Comparison of ENCODE assay signal across 10 cellular contexts in genomic region chr7:43248961-43249807, GRCh38.
DNase-seq lines count a peak whose midpoint lies in the region; ATAC-seq and TF ChIP-seq lines count a peak whose summit lies in the region.
"Had no signal": no experiment of that assay in that cellular context is flagged by ENCODE, and none has a peak within 500 bp of the region (broad histone marks: within the 10 kb centered on the region; RNA-seq: fewer than 3 reads in every experiment).

No MANE protein-coding gene starts in this region.

- H3K27ac Mint-ChIP-seq in GM23338 = peak overlapping the region; percentile 51; the same call in 1 of the 2 replicates

- H3K36me3 ChIP-seq in GM23338 (ENCODE audit: insufficient read depth) (no peaks in the 10 kb centered on the region), SJSA1 (peaks cover 2% of the 10 kb centered on the region; the same call in 1 of the 2 replicates), suprapubic skin (no peaks in the 10 kb centered on the region), left ventricle myocardium inferior (no peaks in the 10 kb centered on the region)
- H3K36me3 ChIP-seq: spleen, tibial artery had no signal

- H3K27me3 ChIP-seq in GM23338 (ENCODE audit: insufficient read depth) (no peaks in the 10 kb centered on the region), SJSA1 (replicated peaks) (no peaks in the 10 kb centered on the region), suprapubic skin (peaks cover 3% of the 10 kb centered on the region), left ventricle myocardium inferior (ENCODE audit: low read depth) (peaks cover 70% of the 10 kb centered on the region)

- H3K36me3 Mint-ChIP-seq in GM23338 (ENCODE audit: low read depth) = no peaks in the 10 kb centered on the region

- ATAC-seq in GM23338 (peak; percentile 47), HG02973 (IDR thresholded peaks at IDR 0.05; ENCODE audit: unreplicated experiment) (no peak)

- H3F3A ChIP-seq in GM23338 (replicated peaks; ENCODE audit: low read depth) = no peaks in the 10 kb centered on the region

- peaks cover 2% of the 10 kb centered on the region for H3K27me3 Mint-ChIP-seq in GM23338 (ENCODE audit: insufficient read depth, low read depth, poor library complexity)

- intact Hi-C loops in left ventricle myocardium inferior (cut with micrococcal nuclease) = no loop called here

- TF ChIP-seq EP300 in suprapubic skin (IDR thresholded peaks at IDR 0.05) = no peak

- peaks cover 6% of the 10 kb centered on the region; the same call in 1 of the 2 replicates for H3K9me2 ChIP-seq in GM23338 (ENCODE audit: insufficient read depth)

- TF ChIP-seq CTCF in GM23338 (conservative IDR thresholded peaks at IDR 0.05; ENCODE audit: low read depth in 2 of 2) (no peak), foreskin fibroblast (IDR thresholded peaks at IDR 0.05; ENCODE audit: low read depth, low read length) (no peak), suprapubic skin (IDR thresholded peaks at IDR 0.05) (no peak), left ventricle myocardium inferior (IDR thresholded peaks at IDR 0.05; ENCODE audit: borderline replicate concordance) (no peak)

- peaks cover 11% of the 10 kb centered on the region for H3K4me1 Mint-ChIP-seq in GM23338

- no peak overlapping the region for H3K4me3 Mint-ChIP-seq in GM23338

- H3K9me3 Mint-ChIP-seq in GM23338 = no peaks in the 10 kb centered on the region

- H4K20me1 ChIP-seq in GM23338 (replicated peaks; ENCODE audit: insufficient read depth) = no peaks in the 10 kb centered on the region

- WGBS in suprapubic skin = 70% methylated on average over 25 of the region's 29 CpGs

- DNase-seq in GM23338 (ENCODE audit: low spot score) = no peak
- DNase-seq in SJSA1 (ENCODE audit: low read depth in 1 of 2, low spot score in 2 of 2) = peak; percentile 83 to 87
- DNase-seq in foreskin fibroblast = peak; percentile 95 to 97
- DNase-seq in suprapubic skin (ENCODE audit: low spot score in 2 of 2) = peak in 1 of 2 donors; percentile 61
- DNase-seq in left ventricle myocardium inferior = no peak
- DNase-seq in NCI-H2107 (lab: John Stamatoyannopoulos, UW) = no peak
- no peak for DNase-seq in epidermal melanocyte (ENCODE audit: insufficient read length, low spot score)
- DNase-seq: spleen, tibial artery had no signal

- no peak overlapping the region for H3K27ac ChIP-seq in GM23338 (ENCODE audit: low read depth)
- H3K27ac ChIP-seq in SJSA1 = peak overlapping the region; percentile 83
- H3K27ac ChIP-seq in suprapubic skin = peak overlapping the region; percentile 41
- H3K27ac ChIP-seq in left ventricle myocardium inferior (replicated peaks) = no peak overlapping the region
- H3K27ac ChIP-seq: spleen, tibial artery had no signal

- H3K79me2 ChIP-seq in GM23338 (replicated peaks; ENCODE audit: insufficient read depth) = no peaks in the 10 kb centered on the region

- H3K4me3 ChIP-seq in GM23338 = no peak overlapping the region
- peak overlapping the region; percentile 49 for H3K4me3 ChIP-seq in SJSA1
- peak overlapping the region; percentile 46 to 57 for H3K4me3 ChIP-seq in foreskin fibroblast (ENCODE audit: low read depth in 1 of 2, low read length in 2 of 2)
- H3K4me3 ChIP-seq in suprapubic skin = peak overlapping the region; percentile 37
- H3K4me3 ChIP-seq in left ventricle myocardium inferior = no peak overlapping the region
- H3K4me3 ChIP-seq: spleen had no signal

- peak overlapping the region; percentile 52; the same call in 1 of the 2 replicates for H2AFZ ChIP-seq in GM23338

- H3K4me1 ChIP-seq in GM23338 (ENCODE audit: insufficient read depth) (peaks cover 3% of the 10 kb centered on the region), SJSA1 (replicated peaks) (peaks cover 27% of the 10 kb centered on the region), suprapubic skin (no peaks in the 10 kb centered on the region), left ventricle myocardium inferior (no peaks in the 10 kb centered on the region)
- H3K4me1 ChIP-seq: spleen, tibial artery had no signal

- TF ChIP-seq POLR2A in suprapubic skin (IDR thresholded peaks at IDR 0.05) = no peak

- H3K9me3 ChIP-seq in SJSA1 (replicated peaks) (no peaks in the 10 kb centered on the region), suprapubic skin (no peaks in the 10 kb centered on the region), left ventricle myocardium inferior (replicated peaks) (no peaks in the 10 kb centered on the region)
- H3K9me3 ChIP-seq: spleen, tibial artery had no signal

- no peak overlapping the region for H3K4me2 ChIP-seq in GM23338

TF ChIP-seq in GM23338, 12 proteins besides CTCF, POLR2A, EP300 and RAD21 (continues in another document):
- no peak for TF ChIP-seq CREB1 (CRISPR knock-in tag; IDR thresholded peaks at IDR 0.05; ENCODE audit: low read depth)
- TF ChIP-seq ZNF331 (CRISPR knock-in tag; IDR thresholded peaks at IDR 0.05; ENCODE audit: low read depth) = no peak
- TF ChIP-seq REST (IDR thresholded peaks at IDR 0.05; ENCODE audit: unreplicated experiment) = no peak
- no peak for TF ChIP-seq ZNF114 (CRISPR knock-in tag; IDR thresholded peaks at IDR 0.05)
- TF ChIP-seq JUNB (IDR thresholded peaks at IDR 0.05; ENCODE audit: unreplicated experiment) = no peak
- no peak for TF ChIP-seq NANOG (IDR thresholded peaks at IDR 0.05; ENCODE audit: borderline replicate concordance)
- TF ChIP-seq EZH2phosphoT487 (IDR thresholded peaks at IDR 0.05; ENCODE audit: unreplicated experiment) = no peak

Comparison
In these comparisons a context has a peak if more than half of its experiments do, and no peak if none do; other contexts are left out.
1. DNase-seq: peak in SJSA1 (2 of 2) and foreskin fibroblast (2 of 2); none in GM23338 (single experiment), left ventricle myocardium inferior (single experiment), NCI-H2107 (single experiment) and epidermal melanocyte (single experiment).
2. H3K27ac ChIP-seq: peak in SJSA1 (single experiment) and suprapubic skin (single experiment); none in GM23338 (single experiment) and left ventricle myocardium inferior (single experiment).
3. H3K4me3 ChIP-seq: peak in SJSA1 (single experiment), foreskin fibroblast (2 of 2) and suprapubic skin (single experiment); none in GM23338 (single experiment) and left ventricle myocardium inferior (single experiment).